1 cellular context compared by ENCODE assay signal in the genomic region with DNA sequence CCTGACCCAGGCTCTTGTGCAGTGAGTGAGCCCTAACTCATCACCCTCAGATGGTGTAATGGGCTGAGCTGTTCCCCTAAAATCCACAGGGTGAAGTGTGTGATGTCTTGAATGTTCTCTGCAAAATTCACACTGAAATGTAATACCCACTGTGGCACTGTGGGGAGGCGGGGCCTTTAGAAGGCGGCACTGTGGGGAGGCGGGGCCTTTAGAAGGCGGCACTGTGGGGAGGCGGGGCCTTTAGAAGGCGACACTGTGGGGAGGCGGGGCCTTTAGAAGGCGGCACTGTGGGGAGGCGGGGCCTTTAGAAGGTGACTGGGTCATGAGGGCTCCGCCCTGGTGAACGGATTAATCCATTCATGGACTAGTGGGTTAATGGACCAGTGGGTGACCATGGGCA.
TF ChIP-seq lines count a peak whose summit lies in the region.

No MANE protein-coding gene starts in this region.

TF ChIP-seq in SK-N-SH treated with all-trans-retinoic acid at 6 μM for 48 hours, 23 proteins besides CTCF, POLR2A, EP300 and RAD21:
- no peak for TF ChIP-seq PPARA (CRISPR knock-in tag; IDR thresholded peaks at IDR 0.05; ENCODE audit: borderline replicate concordance)
- no peak for TF ChIP-seq TOX (CRISPR knock-in tag; IDR thresholded peaks at IDR 0.05; ENCODE audit: borderline replicate concordance)
- no peak for TF ChIP-seq GLIS3 (CRISPR knock-in tag; IDR thresholded peaks at IDR 0.05)
- TF ChIP-seq, protein P1, sequence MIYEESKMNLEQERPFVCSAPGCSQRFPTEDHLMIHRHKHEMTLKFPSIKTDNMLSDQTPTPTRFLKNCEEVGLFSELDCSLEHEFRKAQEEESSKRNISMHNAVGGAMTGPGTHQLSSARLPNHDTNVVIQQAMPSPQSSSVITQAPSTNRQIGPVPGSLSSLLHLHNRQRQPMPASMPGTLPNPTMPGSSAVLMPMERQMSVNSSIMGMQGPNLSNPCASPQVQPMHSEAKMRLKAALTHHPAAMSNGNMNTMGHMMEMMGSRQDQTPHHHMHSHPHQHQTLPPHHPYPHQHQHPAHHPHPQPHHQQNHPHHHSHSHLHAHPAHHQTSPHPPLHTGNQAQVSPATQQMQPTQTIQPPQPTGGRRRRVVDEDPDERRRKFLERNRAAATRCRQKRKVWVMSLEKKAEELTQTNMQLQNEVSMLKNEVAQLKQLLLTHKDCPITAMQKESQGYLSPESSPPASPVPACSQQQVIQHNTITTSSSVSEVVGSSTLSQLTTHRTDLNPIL (CRISPR knock-in tag; IDR thresholded peaks at IDR 0.05; ENCODE audit: low read depth): no peak
- no peak for TF ChIP-seq ZFP30 (CRISPR knock-in tag; IDR thresholded peaks at IDR 0.05)
- TF ChIP-seq ZNF70 (CRISPR knock-in tag; IDR thresholded peaks at IDR 0.05): no peak
- TF ChIP-seq ZNF565 (CRISPR knock-in tag; conservative IDR thresholded peaks at IDR 0.05; ENCODE audit: low read depth): no peak
- TF ChIP-seq ZNF8 (CRISPR knock-in tag; IDR thresholded peaks at IDR 0.05): no peak
- no peak for TF ChIP-seq TCF4 (CRISPR knock-in tag; IDR thresholded peaks at IDR 0.05; ENCODE audit: borderline replicate concordance)
- no peak for TF ChIP-seq SNAI2 (CRISPR knock-in tag; IDR thresholded peaks at IDR 0.05)
- TF ChIP-seq ZC3H10 (CRISPR knock-in tag; IDR thresholded peaks at IDR 0.05): no peak
- TF ChIP-seq ARNTL (CRISPR knock-in tag; IDR thresholded peaks at IDR 0.05; ENCODE audit: borderline replicate concordance, low read depth): no peak
- no peak for TF ChIP-seq CSDC2 (CRISPR knock-in tag; IDR thresholded peaks at IDR 0.05)
